ENCODE assay signal across 1 cellular context in the genomic region with DNA sequence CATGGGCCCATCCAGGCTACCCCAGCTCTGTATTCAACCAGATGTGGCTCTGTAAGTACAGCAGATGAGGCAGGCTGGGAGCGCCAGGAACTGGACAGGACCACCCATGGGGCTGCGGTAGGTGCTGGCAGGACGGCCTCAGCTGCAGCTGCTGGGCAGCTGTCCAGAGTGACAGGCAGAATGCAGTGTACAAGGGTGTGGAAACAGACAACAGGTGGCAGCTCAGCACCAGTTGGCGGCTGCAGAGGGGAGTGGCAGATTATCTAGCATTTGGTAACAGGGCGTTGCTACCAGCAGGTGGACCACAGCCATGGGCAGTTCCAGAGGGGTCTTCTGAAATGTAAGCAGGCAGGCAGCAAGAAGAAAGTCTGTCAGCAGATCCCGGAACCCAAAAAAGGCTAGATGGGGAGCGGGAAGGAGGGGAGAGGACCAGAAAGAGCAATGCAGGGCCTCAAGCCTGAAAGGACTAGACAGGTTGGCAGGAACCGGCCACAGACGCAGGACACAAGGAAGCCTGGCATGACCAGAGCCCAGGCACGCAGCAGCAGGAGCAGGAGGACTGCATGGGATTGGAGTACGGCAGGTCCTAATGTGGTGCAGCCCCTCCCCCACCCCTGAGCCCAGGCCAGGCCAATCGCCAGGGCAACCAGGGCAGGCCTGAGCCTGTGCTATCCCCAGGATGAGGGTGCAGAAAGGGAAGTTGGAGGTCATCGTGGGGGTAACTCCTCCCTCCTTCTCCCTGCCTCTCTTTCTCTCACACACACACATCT.
TF ChIP-seq lines count a peak whose summit lies in the region.

No MANE protein-coding gene starts in this region.

TF ChIP-seq in WTC11, 78 proteins besides CTCF, POLR2A, EP300 and RAD21 (continued from another document):
- TF ChIP-seq, protein P1, sequence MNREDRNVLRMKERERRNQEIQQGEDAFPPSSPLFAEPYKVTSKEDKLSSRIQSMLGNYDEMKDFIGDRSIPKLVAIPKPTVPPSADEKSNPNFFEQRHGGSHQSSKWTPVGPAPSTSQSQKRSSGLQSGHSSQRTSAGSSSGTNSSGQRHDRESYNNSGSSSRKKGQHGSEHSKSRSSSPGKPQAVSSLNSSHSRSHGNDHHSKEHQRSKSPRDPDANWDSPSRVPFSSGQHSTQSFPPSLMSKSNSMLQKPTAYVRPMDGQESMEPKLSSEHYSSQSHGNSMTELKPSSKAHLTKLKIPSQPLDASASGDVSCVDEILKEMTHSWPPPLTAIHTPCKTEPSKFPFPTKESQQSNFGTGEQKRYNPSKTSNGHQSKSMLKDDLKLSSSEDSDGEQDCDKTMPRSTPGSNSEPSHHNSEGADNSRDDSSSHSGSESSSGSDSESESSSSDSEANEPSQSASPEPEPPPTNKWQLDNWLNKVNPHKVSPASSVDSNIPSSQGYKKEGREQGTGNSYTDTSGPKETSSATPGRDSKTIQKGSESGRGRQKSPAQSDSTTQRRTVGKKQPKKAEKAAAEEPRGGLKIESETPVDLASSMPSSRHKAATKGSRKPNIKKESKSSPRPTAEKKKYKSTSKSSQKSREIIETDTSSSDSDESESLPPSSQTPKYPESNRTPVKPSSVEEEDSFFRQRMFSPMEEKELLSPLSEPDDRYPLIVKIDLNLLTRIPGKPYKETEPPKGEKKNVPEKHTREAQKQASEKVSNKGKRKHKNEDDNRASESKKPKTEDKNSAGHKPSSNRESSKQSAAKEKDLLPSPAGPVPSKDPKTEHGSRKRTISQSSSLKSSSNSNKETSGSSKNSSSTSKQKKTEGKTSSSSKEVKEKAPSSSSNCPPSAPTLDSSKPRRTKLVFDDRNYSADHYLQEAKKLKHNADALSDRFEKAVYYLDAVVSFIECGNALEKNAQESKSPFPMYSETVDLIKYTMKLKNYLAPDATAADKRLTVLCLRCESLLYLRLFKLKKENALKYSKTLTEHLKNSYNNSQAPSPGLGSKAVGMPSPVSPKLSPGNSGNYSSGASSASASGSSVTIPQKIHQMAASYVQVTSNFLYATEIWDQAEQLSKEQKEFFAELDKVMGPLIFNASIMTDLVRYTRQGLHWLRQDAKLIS (CRISPR knock-in tag; IDR thresholded peaks at IDR 0.05; ENCODE audit: borderline replicate concordance): no peak
- TF ChIP-seq SMAD3 (CRISPR knock-in tag; IDR thresholded peaks at IDR 0.05; ENCODE audit: borderline replicate concordance) (no peak), MXD4 (CRISPR knock-in tag; IDR thresholded peaks at IDR 0.05; ENCODE audit: borderline replicate concordance) (no peak)
